In the genomic region with DNA sequence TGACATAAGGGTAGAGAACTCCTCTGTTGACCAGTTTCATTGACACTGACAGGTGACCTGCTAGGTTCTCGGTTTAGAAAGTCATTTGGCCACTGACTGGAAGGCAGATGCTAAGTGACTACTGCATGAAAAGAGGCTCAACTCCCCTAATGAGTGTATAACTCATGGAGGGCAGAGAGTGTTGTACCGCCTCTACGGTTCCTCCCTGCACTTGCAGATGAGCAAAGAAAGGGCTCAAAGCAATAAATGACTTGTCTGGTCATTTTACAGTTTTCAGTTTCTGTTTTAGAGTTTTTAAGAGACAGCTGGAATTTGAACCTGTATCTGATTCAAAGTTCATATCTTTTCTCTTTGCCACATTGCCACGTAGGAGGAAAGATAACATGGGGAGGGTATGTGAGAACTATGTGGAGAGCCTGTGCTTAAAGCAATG, we compare ENCODE assay signal across 11 cellular contexts. TPM values are rescaled to one million over a fixed set of nuclear protein-coding genes. Genes with fewer than 3 reads are reported as not detected.
DNase-seq lines count a peak whose midpoint lies in the region; ATAC-seq, FAIRE-seq and TF ChIP-seq lines count a peak whose summit lies in the region.
"Had no signal": no experiment of that assay in that cellular context is flagged by ENCODE, and none has a peak within 500 bp of the region (broad histone marks: within the 10 kb centered on the region; RNA-seq: fewer than 3 reads in every experiment).

No MANE protein-coding gene starts in this region.

- H4K20me1 ChIP-seq in MM.1S (ENCODE audit: insufficient read depth, low read length): no peaks in the 10 kb centered on the region

- no peaks in the 10 kb centered on the region for H3K79me2 ChIP-seq in MM.1S (ENCODE audit: low read length)

- H3K9me3 ChIP-seq in MM.1S (replicated peaks; ENCODE audit: insufficient read depth, low read length) (no peaks in the 10 kb centered on the region), pancreas (no peaks in the 10 kb centered on the region)

- no peak for FAIRE-seq in pancreas (lab: Jason Lieb, UNC)
- FAIRE-seq: bronchial epithelial cell had no signal

- peak; percentile 46 for TF ChIP-seq POLR2A in GM19099 (IDR thresholded peaks at IDR 0.05; ENCODE audit: extremely low read depth, insufficient read length, low read depth)

- no peak overlapping the region for H3K27ac Mint-ChIP-seq in nephron progenitor cell
- H3K27ac Mint-ChIP-seq: activated CD4-positive, alpha-beta T cell treated with anti-CD3 and anti-CD28 coated beads, Interleukin-2, amount 10 ng/mL, durations not matched to agents 24 days and 14 days; progenitor cell of endocrine pancreas had no signal

- H3K36me3 Mint-ChIP-seq in nephron progenitor cell (ENCODE audit: low read depth): no peaks in the 10 kb centered on the region

- no peak overlapping the region for H3K4me3 Mint-ChIP-seq in nephron progenitor cell
- H3K4me3 Mint-ChIP-seq: activated CD4-positive, alpha-beta T cell treated with anti-CD3 and anti-CD28 coated beads, Interleukin-2, amount 10 ng/mL, durations not matched to agents 24 days and 14 days had no signal

- H3K4me1 Mint-ChIP-seq in nephron progenitor cell: peaks cover 7% of the 10 kb centered on the region

- no peak for TF ChIP-seq CTCF in GM10248 (IDR thresholded peaks at IDR 0.05; ENCODE audit: control extremely low read depth, extremely low read depth, low read depth, missing control alignments)
- TF ChIP-seq CTCF in MM.1S (IDR thresholded peaks at IDR 0.05; ENCODE audit: low read length): no peak; the same call in 1 of the 2 replicates
- TF ChIP-seq CTCF in nephron progenitor cell (IDR thresholded peaks at IDR 0.05): no peak
- TF ChIP-seq CTCF in pancreas (IDR thresholded peaks at IDR 0.05): no peak

- H3F3A ChIP-seq in MM.1S (ENCODE audit: insufficient read depth, low read length): peaks cover 40% of the 10 kb centered on the region

- H3K27me3 Mint-ChIP-seq in nephron progenitor cell (ENCODE audit: low read depth, poor library complexity): peaks cover 17% of the 10 kb centered on the region
- H3K27me3 Mint-ChIP-seq: activated CD4-positive, alpha-beta T cell treated with anti-CD3 and anti-CD28 coated beads, Interleukin-2, amount 10 ng/mL, durations not matched to agents 24 days and 14 days had no signal

- H3K9me3 Mint-ChIP-seq in nephron progenitor cell: no peaks in the 10 kb centered on the region
- H3K9me3 Mint-ChIP-seq: activated CD4-positive, alpha-beta T cell treated with anti-CD3 and anti-CD28 coated beads, Interleukin-2, amount 10 ng/mL, durations not matched to agents 24 days and 14 days had no signal

- H3K4me1 ChIP-seq in MM.1S (ENCODE audit: low read length) (peaks cover 46% of the 10 kb centered on the region), pancreas (peaks cover 4 to 8% (median 5%) of the 10 kb centered on the region in 3 donors)

- POLR2A ChIA-PET in GM10248 (lab: Yijun Ruan, JAX): no interaction called here

- peak overlapping the region; percentile 31; the same call in 1 of the 2 replicates for H3K9ac ChIP-seq in MM.1S (ENCODE audit: low read length)

- H2AFZ ChIP-seq in MM.1S (ENCODE audit: low read length): peak overlapping the region; percentile 70

- WGBS in pancreas, 2 donors: 86% methylated on average over 4 of the region's 4 CpGs

- no peaks in the 10 kb centered on the region for H3K9me2 ChIP-seq in MM.1S (replicated peaks; ENCODE audit: insufficient read depth, low read length)

- H3K27me3 ChIP-seq in MM.1S (replicated peaks; ENCODE audit: insufficient read depth, low read length) (no peaks in the 10 kb centered on the region), pancreas (no peaks in the 10 kb centered on the region)

- DNase-seq in GM10248 (ENCODE audit: extremely low spot score) (peak; percentile 74), MM.1S (peak; percentile 83), T-helper 9 cell (no peak), nephron progenitor cell (no peak), pancreas (no peak)
- DNase-seq in activated CD4-positive, CD25-positive, alpha-beta regulatory T cell (lab: John Stamatoyannopoulos, UW): no peak
- DNase-seq: activated CD4-positive, alpha-beta T cell treated with anti-CD3 and anti-CD28 coated beads, Interleukin-2, amount 10 ng/mL, durations not matched to agents 24 days and 14 days had no signal

- H3K4me2 ChIP-seq in MM.1S (ENCODE audit: low read depth, low read length): peak overlapping the region; percentile 85

- no peaks in the 10 kb centered on the region for H3K36me3 ChIP-seq in MM.1S (replicated peaks; ENCODE audit: insufficient read depth, low read length)
- no peaks in the 10 kb centered on the region for H3K36me3 ChIP-seq in pancreas

- intact Hi-C loops in pancreas (cut with DNase I): no loop called here

- peak overlapping the region; percentile 72; the same call in 1 of the 2 replicates for H3K27ac ChIP-seq in MM.1S (ENCODE audit: low read length)
- no peak overlapping the region for H3K27ac ChIP-seq in pancreas

- peak overlapping the region; percentile 38 for H3K4me3 ChIP-seq in MM.1S (ENCODE audit: low read length)
- no peak overlapping the region for H3K4me3 ChIP-seq in pancreas

- CTCF ChIA-PET in GM10248 (lab: Yijun Ruan, JAX): interaction anchor here (4.7 kb wide), 1 partner anchor 44 kb away, joined by 29 read pairs; no protein-coding TSS in a partner anchor

- ATAC-seq in HG02870 (IDR thresholded peaks at IDR 0.05; ENCODE audit: unreplicated experiment): peak; percentile 89
- no peak for ATAC-seq in pancreas

RNA-seq across cellular contexts. Expression of gene FGL2, which starts 2.9 kb away (rescaled TPM):
- 10 to 100 TPM in 1 of 6 donors, 1 to 10 TPM in 5; 1.3 to 11.8 (median 4.2) TPM for total RNA-seq in pancreas
- polyA plus RNA-seq in pancreas: 1 to 10 TPM in 1 of 2 donors, under 1 TPM in 1; 0.68 to 2.4 TPM
- total RNA-seq: progenitor cell of endocrine pancreas had no signal

Comparison
In these comparisons a context has a peak if more than half of its experiments do, and no peak if none do; other contexts are left out.
1. DNase-seq: peak in GM10248 (single experiment) and MM.1S (single experiment); none in T-helper 9 cell (single experiment), activated CD4-positive, CD25-positive, alpha-beta regulatory T cell (0 of 4), nephron progenitor cell (single experiment) and pancreas (0 of 6).